1 cellular context compared by ENCODE assay signal in the genomic region with DNA sequence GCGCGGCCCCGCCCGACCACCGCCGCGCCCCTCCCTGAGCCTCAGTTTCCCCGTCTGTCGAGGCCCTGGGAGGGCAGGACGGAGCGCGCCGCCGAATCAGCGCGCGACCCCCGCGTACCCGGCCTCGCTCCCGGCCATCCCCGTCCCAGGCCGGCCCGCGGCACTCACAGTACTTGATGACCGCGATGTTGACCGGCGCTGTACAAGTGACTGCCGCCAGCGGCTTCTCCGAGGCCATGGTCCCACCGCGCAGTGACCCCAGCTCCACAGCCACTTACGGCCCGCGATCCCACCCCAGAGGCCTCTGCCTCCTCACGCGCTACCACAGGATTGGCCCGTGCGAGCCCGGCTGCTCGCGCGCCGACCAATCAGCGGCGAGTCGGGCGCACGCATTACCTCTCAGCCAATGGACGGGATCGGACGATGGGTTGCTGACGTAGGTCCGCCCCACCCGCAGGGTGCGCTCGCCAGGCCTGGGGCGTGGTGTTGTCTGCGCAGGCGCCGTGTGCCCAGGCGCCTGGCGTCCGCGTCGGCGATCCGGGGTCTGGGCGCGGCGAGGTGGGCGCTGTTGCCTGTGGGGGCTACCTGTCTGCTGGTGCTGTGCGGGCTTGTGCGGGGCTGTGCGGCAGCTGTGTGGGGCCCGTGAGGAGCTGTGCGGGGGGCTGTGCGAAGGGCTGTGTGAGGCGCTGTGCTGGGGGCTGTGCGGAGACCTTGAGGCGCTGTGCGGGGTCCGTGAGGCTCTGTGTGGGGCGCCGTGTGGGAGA.
TF ChIP-seq lines count a peak whose summit lies in the region.

A gene with protein sequence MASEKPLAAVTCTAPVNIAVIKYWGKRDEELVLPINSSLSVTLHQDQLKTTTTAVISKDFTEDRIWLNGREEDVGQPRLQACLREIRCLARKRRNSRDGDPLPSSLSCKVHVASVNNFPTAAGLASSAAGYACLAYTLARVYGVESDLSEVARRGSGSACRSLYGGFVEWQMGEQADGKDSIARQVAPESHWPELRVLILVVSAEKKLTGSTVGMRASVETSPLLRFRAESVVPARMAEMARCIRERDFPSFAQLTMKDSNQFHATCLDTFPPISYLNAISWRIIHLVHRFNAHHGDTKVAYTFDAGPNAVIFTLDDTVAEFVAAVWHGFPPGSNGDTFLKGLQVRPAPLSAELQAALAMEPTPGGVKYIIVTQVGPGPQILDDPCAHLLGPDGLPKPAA (minus strand): TSS at position 249 of the 764 bp plus-strand sequence. CDS start 11 bp downstream, at position 238.

TF ChIP-seq in HepG2, 621 proteins besides CTCF, POLR2A, EP300 and RAD21 (continued from another document and continues in another):
- peak; percentile 82 for TF ChIP-seq TOE1 (CRISPR knock-in tag; IDR thresholded peaks at IDR 0.05)
- TF ChIP-seq ZSCAN9 (CRISPR knock-in tag; IDR thresholded peaks at IDR 0.05; ENCODE audit: borderline replicate concordance) = peak; percentile 80; the same call in 1 of the 2 replicates
- TF ChIP-seq, protein P1, sequence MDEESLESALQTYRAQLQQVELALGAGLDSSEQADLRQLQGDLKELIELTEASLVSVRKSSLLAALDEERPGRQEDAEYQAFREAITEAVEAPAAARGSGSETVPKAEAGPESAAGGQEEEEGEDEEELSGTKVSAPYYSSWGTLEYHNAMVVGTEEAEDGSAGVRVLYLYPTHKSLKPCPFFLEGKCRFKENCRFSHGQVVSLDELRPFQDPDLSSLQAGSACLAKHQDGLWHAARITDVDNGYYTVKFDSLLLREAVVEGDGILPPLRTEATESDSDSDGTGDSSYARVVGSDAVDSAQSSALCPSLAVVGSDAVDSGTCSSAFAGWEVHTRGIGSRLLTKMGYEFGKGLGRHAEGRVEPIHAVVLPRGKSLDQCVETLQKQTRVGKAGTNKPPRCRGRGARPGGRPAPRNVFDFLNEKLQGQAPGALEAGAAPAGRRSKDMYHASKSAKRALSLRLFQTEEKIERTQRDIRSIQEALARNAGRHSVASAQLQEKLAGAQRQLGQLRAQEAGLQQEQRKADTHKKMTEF (CRISPR knock-in tag; IDR thresholded peaks at IDR 0.05) = peak; percentile 87; the same call in 1 of the 2 replicates
- TF ChIP-seq ZNF12 (CRISPR knock-in tag; IDR thresholded peaks at IDR 0.05) = 0 out of 2 replicates have a peak, but pooled peaks have one; percentile 30
- TF ChIP-seq AKAP8 (CRISPR knock-in tag; IDR thresholded peaks at IDR 0.05) = peak; percentile 88
- TF ChIP-seq ETS1 (CRISPR knock-in tag; IDR thresholded peaks at IDR 0.05) = 0 out of 2 replicates have a peak, but pooled peaks have one; percentile 15
- TF ChIP-seq ZNF558 (CRISPR knock-in tag; IDR thresholded peaks at IDR 0.05; ENCODE audit: borderline replicate concordance) = peak; percentile 63; the same call in 1 of the 2 replicates
- peak; percentile 94 for TF ChIP-seq ZNF414 (CRISPR knock-in tag; IDR thresholded peaks at IDR 0.05)
- TF ChIP-seq ZBTB14 (CRISPR knock-in tag; IDR thresholded peaks at IDR 0.05) = peak; percentile 64
- TF ChIP-seq ZMAT3 (CRISPR knock-in tag; conservative IDR thresholded peaks at IDR 0.05) = peak; percentile 55
- TF ChIP-seq RBFOX2 (IDR thresholded peaks at IDR 0.05; ENCODE audit: low read depth, low read length) = peak; percentile 97
- peak; percentile 78 for TF ChIP-seq ZBTB42 (CRISPR knock-in tag; IDR thresholded peaks at IDR 0.05)
- 0 out of 2 replicates have a peak, but pooled peaks have one; percentile 72 for TF ChIP-seq SMAD9 (CRISPR knock-in tag; IDR thresholded peaks at IDR 0.05)
- TF ChIP-seq FLYWCH1 (CRISPR knock-in tag; IDR thresholded peaks at IDR 0.05) = no peak
- TF ChIP-seq, protein P2, sequence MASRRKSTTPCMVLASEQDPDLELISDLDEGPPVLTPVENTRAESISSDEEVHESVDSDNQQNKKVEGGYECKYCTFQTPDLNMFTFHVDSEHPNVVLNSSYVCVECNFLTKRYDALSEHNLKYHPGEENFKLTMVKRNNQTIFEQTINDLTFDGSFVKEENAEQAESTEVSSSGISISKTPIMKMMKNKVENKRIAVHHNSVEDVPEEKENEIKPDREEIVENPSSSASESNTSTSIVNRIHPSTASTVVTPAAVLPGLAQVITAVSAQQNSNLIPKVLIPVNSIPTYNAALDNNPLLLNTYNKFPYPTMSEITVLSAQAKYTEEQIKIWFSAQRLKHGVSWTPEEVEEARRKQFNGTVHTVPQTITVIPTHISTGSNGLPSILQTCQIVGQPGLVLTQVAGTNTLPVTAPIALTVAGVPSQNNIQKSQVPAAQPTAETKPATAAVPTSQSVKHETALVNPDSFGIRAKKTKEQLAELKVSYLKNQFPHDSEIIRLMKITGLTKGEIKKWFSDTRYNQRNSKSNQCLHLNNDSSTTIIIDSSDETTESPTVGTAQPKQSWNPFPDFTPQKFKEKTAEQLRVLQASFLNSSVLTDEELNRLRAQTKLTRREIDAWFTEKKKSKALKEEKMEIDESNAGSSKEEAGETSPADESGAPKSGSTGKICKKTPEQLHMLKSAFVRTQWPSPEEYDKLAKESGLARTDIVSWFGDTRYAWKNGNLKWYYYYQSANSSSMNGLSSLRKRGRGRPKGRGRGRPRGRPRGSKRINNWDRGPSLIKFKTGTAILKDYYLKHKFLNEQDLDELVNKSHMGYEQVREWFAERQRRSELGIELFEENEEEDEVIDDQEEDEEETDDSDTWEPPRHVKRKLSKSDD (CRISPR knock-in tag; IDR thresholded peaks at IDR 0.05; ENCODE audit: low read depth) = peak; percentile 90
- no peak for TF ChIP-seq HOXD1 (CRISPR knock-in tag; IDR thresholded peaks at IDR 0.05)
- no peak for TF ChIP-seq NPAS2 (CRISPR knock-in tag; IDR thresholded peaks at IDR 0.05; ENCODE audit: borderline replicate concordance)
- TF ChIP-seq, protein P3, sequence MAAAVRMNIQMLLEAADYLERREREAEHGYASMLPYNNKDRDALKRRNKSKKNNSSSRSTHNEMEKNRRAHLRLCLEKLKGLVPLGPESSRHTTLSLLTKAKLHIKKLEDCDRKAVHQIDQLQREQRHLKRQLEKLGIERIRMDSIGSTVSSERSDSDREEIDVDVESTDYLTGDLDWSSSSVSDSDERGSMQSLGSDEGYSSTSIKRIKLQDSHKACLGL (CRISPR knock-in tag; IDR thresholded peaks at IDR 0.05) = peak; percentile 83
- 0 out of 2 replicates have a peak, but pooled peaks have one; percentile 64 for TF ChIP-seq ELF4 (CRISPR knock-in tag; IDR thresholded peaks at IDR 0.05; ENCODE audit: borderline replicate concordance)
- peak; percentile 47; the same call in 1 of the 2 replicates for TF ChIP-seq ZC3H4 (CRISPR knock-in tag; IDR thresholded peaks at IDR 0.05; ENCODE audit: borderline replicate concordance)
- TF ChIP-seq TEAD3 (CRISPR knock-in tag; optimal IDR thresholded peaks at IDR 0.05; ENCODE audit: borderline replicate concordance) = peak; percentile 46
- peak; percentile 98 for TF ChIP-seq DR1 (CRISPR knock-in tag; IDR thresholded peaks at IDR 0.05)
- TF ChIP-seq RBM39 (IDR thresholded peaks at IDR 0.05; ENCODE audit: low read depth, low read length, poor library complexity, severe bottlenecking) = peak; percentile 24
- TF ChIP-seq KIAA2018 (CRISPR knock-in tag; IDR thresholded peaks at IDR 0.05; ENCODE audit: borderline replicate concordance) = peak; percentile 75; the same call in 1 of the 2 replicates
- no peak; the same call in 1 of the 2 replicates for TF ChIP-seq NR2F6 (IDR thresholded peaks at IDR 0.05)
- TF ChIP-seq NR2F6 (CRISPR knock-in tag; IDR thresholded peaks at IDR 0.05) = peak; percentile 67
- TF ChIP-seq, protein P4, sequence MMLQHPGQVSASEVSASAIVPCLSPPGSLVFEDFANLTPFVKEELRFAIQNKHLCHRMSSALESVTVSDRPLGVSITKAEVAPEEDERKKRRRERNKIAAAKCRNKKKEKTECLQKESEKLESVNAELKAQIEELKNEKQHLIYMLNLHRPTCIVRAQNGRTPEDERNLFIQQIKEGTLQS (CRISPR knock-in tag; IDR thresholded peaks at IDR 0.05) = peak; percentile 67
- peak; percentile 83; the same call in 1 of the 2 replicates for TF ChIP-seq ZNF816 (CRISPR knock-in tag; IDR thresholded peaks at IDR 0.05; ENCODE audit: borderline replicate concordance)
- TF ChIP-seq BHLHE40 (IDR thresholded peaks at IDR 0.05; ENCODE audit: low read length) = peak; percentile 80
- peak; percentile 82 for TF ChIP-seq MNT (IDR thresholded peaks at IDR 0.05)
